16 cellular contexts compared by ENCODE assay signal in the genomic region with DNA sequence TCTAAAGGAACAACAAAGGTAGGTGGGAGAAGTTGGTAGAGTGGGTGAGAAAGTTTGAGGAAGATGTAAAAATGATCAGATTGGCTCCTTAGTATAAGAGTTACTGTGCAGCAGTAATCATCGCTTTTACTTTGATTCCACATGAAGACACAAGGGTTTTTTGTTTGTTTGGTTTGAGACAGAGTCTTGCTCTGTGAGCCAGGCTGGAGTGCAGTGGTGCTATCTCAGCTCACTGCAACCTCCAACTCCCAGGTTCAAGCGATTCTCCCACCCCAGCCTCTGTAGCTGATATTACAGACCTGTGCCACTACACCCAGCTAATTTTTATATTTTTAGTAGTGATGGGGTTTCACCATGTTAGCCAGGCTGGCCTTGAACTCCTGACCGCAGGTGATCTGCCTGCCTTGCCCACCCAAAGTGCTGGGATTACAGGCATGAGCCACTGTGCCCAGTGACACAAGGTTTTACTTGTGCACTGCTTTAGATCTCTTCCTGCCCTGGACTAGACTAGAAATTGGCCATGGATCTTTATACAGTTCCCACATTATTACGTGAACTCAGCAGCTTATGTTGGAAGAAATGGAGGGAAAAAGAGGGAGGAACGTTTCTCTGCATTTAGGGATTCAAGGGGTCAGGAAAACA. TPM values are rescaled to one million over a fixed set of nuclear protein-coding genes. Genes with fewer than 3 reads are reported as not detected.
DNase-seq lines count a peak whose midpoint lies in the region; ATAC-seq, FAIRE-seq and TF ChIP-seq lines count a peak whose summit lies in the region.
"Had no signal": no experiment of that assay in that cellular context is flagged by ENCODE, and none has a peak within 500 bp of the region (broad histone marks: within the 10 kb centered on the region; RNA-seq: fewer than 3 reads in every experiment).

No MANE protein-coding gene starts in this region.

- H3K9ac ChIP-seq in HUES48 (ENCODE audit: low read depth, low read length), result no peak overlapping the region
- no peak overlapping the region; a peak in 1 of 4 replicates for H3K9ac ChIP-seq in K562 (ENCODE audit: insufficient read depth in 1 of 2, low read depth in 2 of 2, low read length in 2 of 2)
- H3K9ac ChIP-seq: BLaER1 had no signal

- H3K9me3 ChIP-seq in CD8-positive, alpha-beta memory T cell (ENCODE audit: low read length), result no peaks in the 10 kb centered on the region
- no peaks in the 10 kb centered on the region for H3K9me3 ChIP-seq in HUES48 (ENCODE audit: control insufficient read depth, insufficient read depth, low read length)
- H3K9me3 ChIP-seq in K562 (replicated peaks; ENCODE audit: control insufficient read depth, insufficient read depth, low read depth, low read length), result no peaks in the 10 kb centered on the region
- no peaks in the 10 kb centered on the region for H3K9me3 ChIP-seq in osteoblast (ENCODE audit: low read depth, low read length)
- H3K9me3 ChIP-seq: BLaER1, breast epithelium, prostate gland had no signal

- TF ChIP-seq RAD21 in K562 (CRISPR knock-in tag; conservative IDR thresholded peaks at IDR 0.05 in 1 of 2, IDR thresholded peaks at IDR 0.05 in 1 of 2), result no peak

- DNase-seq in CD8-positive, alpha-beta memory T cell, result no peak
- DNase-seq in K562 (ENCODE audit: extremely low read depth in 1 of 4, low spot score in 3 of 4) (no peak), osteoblast (ENCODE audit: insufficient read length, low spot score, missing footprints) (no peak), NCI-H748 (lab: John Stamatoyannopoulos, UW; ENCODE audit: unreplicated experiment) (no peak), brain microvascular endothelial cell (no peak)
- DNase-seq: activated CD8-positive, alpha-beta memory T cell treated with anti-CD3 and anti-CD28 coated beads for 24 hours; activated naive CD4-positive, alpha-beta T cell; effector memory CD8-positive, alpha-beta T cell; MM.1S; NCI-H526 treated with DMSO at 0.1 percent for 48 hours; OCI-M1 had no signal

- H3K79me2 ChIP-seq in K562 (ENCODE audit: control insufficient read depth, insufficient read depth, low read length) (peaks cover 100% of the 10 kb centered on the region), osteoblast (ENCODE audit: insufficient read depth, low read length) (peaks cover 100% of the 10 kb centered on the region)

- POLR2A ChIA-PET in CD8-positive, alpha-beta memory T cell (lab: Charles Lee), result no interaction called here
- POLR2A ChIA-PET in K562 (lab: Yijun Ruan, JAX), result interaction anchor here (0.6 to 3.4 kb wide), 10 partner anchors 9 to 541 kb away, joined by 3 to 37 read pairs (median 4); a partner anchor contains a TSS

- no peak for TF ChIP-seq POLR2A in K562 (conservative IDR thresholded peaks at IDR 0.05)

- peaks cover 71 to 88% (median 88%) of the 10 kb centered on the region in 3 donors for H3K4me1 Mint-ChIP-seq in CD8-positive, alpha-beta memory T cell

- no peak overlapping the region for H3K27ac ChIP-seq in CD8-positive, alpha-beta memory T cell (ENCODE audit: low read depth, low read length)
- peak overlapping the region; percentile 24 for H3K27ac ChIP-seq in HUES48 (ENCODE audit: low read depth, low read length)
- H3K27ac ChIP-seq in K562 (ENCODE audit: extremely low read depth, low read depth, low read length), result peak overlapping the region; percentile 20; the same call in 2 of the 3 replicates
- peak overlapping the region; percentile 10 for H3K27ac ChIP-seq in osteoblast (ENCODE audit: low read depth, low read length)
- no peak overlapping the region for H3K27ac ChIP-seq in brain microvascular endothelial cell
- H3K27ac ChIP-seq: BLaER1, breast epithelium had no signal

- peaks cover 7% of the 10 kb centered on the region for H3K36me3 ChIP-seq in CD8-positive, alpha-beta memory T cell (ENCODE audit: insufficient read depth, low read length)
- H3K36me3 ChIP-seq in HUES48 (ENCODE audit: control insufficient read depth, insufficient read depth, low read length) (peaks cover 33% of the 10 kb centered on the region), K562 (ENCODE audit: control insufficient read depth, insufficient read depth, low read length) (peaks cover 88% of the 10 kb centered on the region), osteoblast (ENCODE audit: insufficient read depth, low read length) (peaks cover 4% of the 10 kb centered on the region), brain microvascular endothelial cell (replicated peaks) (peaks cover under 1% of the 10 kb centered on the region)
- H3K36me3 ChIP-seq: breast epithelium, prostate gland had no signal

- CTCF ChIA-PET in CD8-positive, alpha-beta memory T cell (lab: Charles Lee), result interaction anchor here (1.1 kb wide), 1 partner anchor 25 kb away, joined by 3 read pairs; no protein-coding TSS in a partner anchor
- CTCF ChIA-PET in K562 (lab: Yijun Ruan, JAX; ENCODE audit: low intra/inter-chr PET ratio), result interaction anchor here (0.6 kb wide), 1 partner anchor 9 kb away, joined by 3 read pairs; no protein-coding TSS in a partner anchor

- in situ Hi-C loops in K562 (cut with MboI) (loop anchor here (25.0 kb wide), 1 partner anchor 1408 kb away; no protein-coding TSS in a partner anchor), brain microvascular endothelial cell (cut with HindIII; ENCODE audit: low pct_ligation_motif_present, low sequenced_read_pairs) (no loop called here)

- H4K20me1 ChIP-seq in K562 (replicated peaks; ENCODE audit: control insufficient read depth, insufficient read depth, low read length) (peaks cover 20% of the 10 kb centered on the region), osteoblast (ENCODE audit: insufficient read depth, low read length) (peaks cover 61% of the 10 kb centered on the region)

- 58% methylated on average over 5 of the region's 5 CpGs for WGBS in K562 (ENCODE audit: insufficient coverage, low coverage, missing lambda C conversion rate)

- peaks cover 39% of the 10 kb centered on the region for H3K4me1 ChIP-seq in CD8-positive, alpha-beta memory T cell (ENCODE audit: insufficient read depth, low read length)
- H3K4me1 ChIP-seq in HUES48 (ENCODE audit: control insufficient read depth, insufficient read depth, low read length) (peaks cover 43% of the 10 kb centered on the region), K562 (replicated peaks in 1 of 2; ENCODE audit: control insufficient read depth in 2 of 2, insufficient read depth in 2 of 2, low read length in 2 of 2) (peaks cover 0 to 20% of the 10 kb centered on the region in 2 experiments; a peak in 3 of 5 replicates), osteoblast (ENCODE audit: insufficient read depth, low read length) (peaks cover 3% of the 10 kb centered on the region)
- H3K4me1 ChIP-seq: prostate gland had no signal

- ATAC-seq in K562 (peak; percentile 58), GM19324 (IDR thresholded peaks at IDR 0.05; ENCODE audit: low FRiP score, unreplicated experiment) (no peak)
- ATAC-seq: effector memory CD8-positive, alpha-beta T cell had no signal

- FAIRE-seq in K562 (lab: Jason Lieb, UNC), result no peak

- BruUV-seq in K562 (replicated peaks; lab: Mats Ljungman, UMichigan), result no TSS peak

- no peak overlapping the region for H2AFZ ChIP-seq in K562 (ENCODE audit: low read depth, low read length)
- no peak overlapping the region for H2AFZ ChIP-seq in osteoblast (ENCODE audit: low read length)

- peaks cover 0 to 48% (median 2%) of the 10 kb centered on the region in 3 donors for H3K36me3 Mint-ChIP-seq in CD8-positive, alpha-beta memory T cell

- intact Hi-C loops in K562 (cut with micrococcal nuclease), result no loop called here

- H3K4me2 ChIP-seq in K562 (ENCODE audit: insufficient read depth, low read length), result no peak overlapping the region
- H3K4me2 ChIP-seq in osteoblast (ENCODE audit: insufficient read depth, low read length), result no peak overlapping the region
- H3K4me2 ChIP-seq: BLaER1 had no signal

- H3K27me3 Mint-ChIP-seq in CD8-positive, alpha-beta memory T cell, result no peaks in the 10 kb centered on the region
- H3K27me3 Mint-ChIP-seq: effector memory CD8-positive, alpha-beta T cell had no signal

- TF ChIP-seq CTCF in K562 (IDR thresholded peaks at IDR 0.05 in 2 of 3, conservative IDR thresholded peaks at IDR 0.05 in 1 of 3; ENCODE audit: insufficient read depth in 2 of 3, low read depth in 1 of 3, low read length in 3 of 3) (no peak), osteoblast (IDR thresholded peaks at IDR 0.05; ENCODE audit: extremely low read depth, low read depth, low read length) (no peak), brain microvascular endothelial cell (IDR thresholded peaks at IDR 0.05; ENCODE audit: low read depth, low read length, missing control alignments) (no peak)

- H3K27me3 ChIP-seq in CD8-positive, alpha-beta memory T cell (ENCODE audit: insufficient read depth, low read length, poor library complexity, severe bottlenecking), result no peaks in the 10 kb centered on the region
- H3K27me3 ChIP-seq in HUES48 (ENCODE audit: control insufficient read depth, insufficient read depth, low read length) (no peaks in the 10 kb centered on the region), K562 (ENCODE audit: control insufficient read depth in 2 of 2, insufficient read depth in 2 of 2, low read length in 2 of 2) (no peaks in the 10 kb centered on the region), osteoblast (ENCODE audit: insufficient read depth, low read length) (no peaks in the 10 kb centered on the region), brain microvascular endothelial cell (replicated peaks) (no peaks in the 10 kb centered on the region)
- H3K27me3 ChIP-seq: BLaER1, breast epithelium had no signal

- H3K9me1 ChIP-seq in K562 (ENCODE audit: control insufficient read depth, insufficient read depth, low read length), result peaks cover 4% of the 10 kb centered on the region

- peak overlapping the region in 4 of 7 donors; percentile 0 to 59 (median 31) for H3K4me3 Mint-ChIP-seq in CD8-positive, alpha-beta memory T cell

- no peak for TF ChIP-seq EP300 in K562 (IDR thresholded peaks at IDR 0.05; ENCODE audit: low read length)

- no peak overlapping the region for H3K4me3 ChIP-seq in CD8-positive, alpha-beta memory T cell (ENCODE audit: low read length)
- H3K4me3 ChIP-seq in HUES48 (ENCODE audit: low read depth, low read length) (no peak overlapping the region), K562 (no peak overlapping the region), osteoblast (ENCODE audit: insufficient read depth, low read length) (no peak overlapping the region), brain microvascular endothelial cell (ENCODE audit: low read depth, low read length) (no peak overlapping the region)
- H3K4me3 ChIP-seq: BLaER1, breast epithelium, prostate gland had no signal

- no peaks in the 10 kb centered on the region for H3K9me3 Mint-ChIP-seq in CD8-positive, alpha-beta memory T cell
- H3K9me3 Mint-ChIP-seq: effector memory CD8-positive, alpha-beta T cell had no signal

- peak overlapping the region in 6 of 8 donors; percentile 2 to 61 (median 23) for H3K27ac Mint-ChIP-seq in CD8-positive, alpha-beta memory T cell

RNA-seq across cellular contexts. Expression of a gene that starts 10.7 kb away (rescaled TPM):
- total RNA-seq in CD8-positive, alpha-beta memory T cell, result 100 to 1,000 TPM; 150 to 164 TPM
- polyA plus RNA-seq in CD8-positive, alpha-beta memory T cell, result 72.0 TPM
- total RNA-seq in K562 (2011; cell fraction: chromatin; rRNA removed; ENCODE audit: low replicate concordance), result 93.5 and 286 TPM in 2 replicates
- total RNA-seq in K562 (2011; cell fraction: nucleolus; rRNA removed), result 133 and 154 TPM in 2 replicates
- total RNA-seq in K562 (2011; cell fraction: nucleoplasm; rRNA removed), result 161 and 217 TPM in 2 replicates
- total RNA-seq in K562 (2014; rRNA removed) (110 and 119 TPM in 2 replicates), K562 (2014; rRNA removed; fragmentation: Illumina TruSeq; extraction: Trizol) (144 and 164 TPM in 2 replicates), K562 (2015; rRNA removed; fragmentation: Illumina TruSeq; extraction: Trizol) (141 and 144 TPM in 2 replicates), K562 (2021) (198 and 207 TPM in 2 replicates), osteoblast (44.2 and 48.9 TPM in 2 replicates)
- polyA plus RNA-seq in K562 (2011; rRNA removed) (95.0 and 115 TPM in 2 replicates), K562 (2014; fragmentation: Illumina TruSeq; extraction: Trizol) (137 and 168 TPM in 2 replicates), K562 (2014; fragmentation: Nextera tagmentation; extraction: Ambion mirVana) (10 to 100 TPM; 56.1 to 66.5 TPM), K562 (2014; rRNA removed) (117 and 144 TPM in 2 replicates)
- polyA plus RNA-seq in K562 (2011; cell fraction: cytosol; rRNA removed), result 61.1 and 102 TPM in 2 replicates
- 137 and 144 TPM in 2 replicates for polyA plus RNA-seq in K562 (2011; cell fraction: nucleus; rRNA removed)
- 102 and 214 TPM in 2 replicates for polyA plus RNA-seq in K562 (2012)
- polyA minus RNA-seq in K562 (2011; rRNA and poly(A)+ RNA removed), result 121 and 164 TPM in 2 replicates
- polyA minus RNA-seq in K562 (2011; cell fraction: cytosol; rRNA and poly(A)+ RNA removed), result 55.3 and 77.4 TPM in 2 replicates
- polyA minus RNA-seq in K562 (2011; cell fraction: nucleus; rRNA and poly(A)+ RNA removed), result 193 and 262 TPM in 2 replicates

RNA-seq across cellular contexts. Expression of a gene that starts 29.3 kb away (rescaled TPM):
- 10 to 100 TPM; 10.7 to 12.2 TPM for total RNA-seq in CD8-positive, alpha-beta memory T cell
- 46.4 TPM for polyA plus RNA-seq in CD8-positive, alpha-beta memory T cell
- total RNA-seq in K562 (2011; cell fraction: chromatin; rRNA removed; ENCODE audit: low replicate concordance), result 10.0 and 12.5 TPM in 2 replicates
- 17.1 and 19.0 TPM in 2 replicates for total RNA-seq in K562 (2011; cell fraction: nucleolus; rRNA removed)
- 19.2 and 21.5 TPM in 2 replicates for total RNA-seq in K562 (2011; cell fraction: nucleoplasm; rRNA removed)
- total RNA-seq in K562 (2014; rRNA removed) (25.8 and 28.6 TPM in 2 replicates), K562 (2014; rRNA removed; fragmentation: Illumina TruSeq; extraction: Trizol) (16.8 and 26.1 TPM in 2 replicates), K562 (2015; rRNA removed; fragmentation: Illumina TruSeq; extraction: Trizol) (12.1 and 14.0 TPM in 2 replicates), K562 (2021) (29.0 TPM in 2 replicates), osteoblast (9.0 and 15.3 TPM in 2 replicates)
- polyA plus RNA-seq in K562 (2011; rRNA removed) (30.6 and 49.5 TPM in 2 replicates), K562 (2014; fragmentation: Illumina TruSeq; extraction: Trizol) (14.1 and 25.3 TPM in 2 replicates), K562 (2014; fragmentation: Nextera tagmentation; extraction: Ambion mirVana) (100 to 1,000 TPM; 112 to 116 TPM), K562 (2014; rRNA removed) (35.3 and 37.8 TPM in 2 replicates)
- polyA plus RNA-seq in K562 (2011; cell fraction: cytosol; rRNA removed), result 37.2 and 46.5 TPM in 2 replicates
- 32.2 and 54.0 TPM in 2 replicates for polyA plus RNA-seq in K562 (2011; cell fraction: nucleus; rRNA removed)
- polyA plus RNA-seq in K562 (2012), result 42.5 and 51.0 TPM in 2 replicates
- 7.4 and 8.4 TPM in 2 replicates for polyA minus RNA-seq in K562 (2011; rRNA and poly(A)+ RNA removed)
- 5.2 and 8.2 TPM in 2 replicates for polyA minus RNA-seq in K562 (2011; cell fraction: cytosol; rRNA and poly(A)+ RNA removed)
- polyA minus RNA-seq in K562 (2011; cell fraction: nucleus; rRNA and poly(A)+ RNA removed), result 4.3 and 8.8 TPM in 2 replicates

Comparison
In these comparisons a context has a peak if more than half of its experiments do, and no peak if none do; other contexts are left out.
1. H3K27ac ChIP-seq: peak in HUES48 (single experiment), K562 (single experiment) and osteoblast (single experiment); none in CD8-positive, alpha-beta memory T cell (single experiment) and brain microvascular endothelial cell (single experiment).